Comparison of ENCODE assay signal across 1 cellular context in genomic region chr14:51473808-51474207, GRCh38.
TF ChIP-seq lines count a peak whose summit lies in the region.

No MANE protein-coding gene starts in this region.

TF ChIP-seq in WTC11, 78 proteins besides CTCF, POLR2A, EP300 and RAD21 (continued from another document):
- TF ChIP-seq SMAD3 (CRISPR knock-in tag; IDR thresholded peaks at IDR 0.05; ENCODE audit: borderline replicate concordance) = no peak
